Comparison of ENCODE assay signal across 8 cellular contexts in the genomic region with DNA sequence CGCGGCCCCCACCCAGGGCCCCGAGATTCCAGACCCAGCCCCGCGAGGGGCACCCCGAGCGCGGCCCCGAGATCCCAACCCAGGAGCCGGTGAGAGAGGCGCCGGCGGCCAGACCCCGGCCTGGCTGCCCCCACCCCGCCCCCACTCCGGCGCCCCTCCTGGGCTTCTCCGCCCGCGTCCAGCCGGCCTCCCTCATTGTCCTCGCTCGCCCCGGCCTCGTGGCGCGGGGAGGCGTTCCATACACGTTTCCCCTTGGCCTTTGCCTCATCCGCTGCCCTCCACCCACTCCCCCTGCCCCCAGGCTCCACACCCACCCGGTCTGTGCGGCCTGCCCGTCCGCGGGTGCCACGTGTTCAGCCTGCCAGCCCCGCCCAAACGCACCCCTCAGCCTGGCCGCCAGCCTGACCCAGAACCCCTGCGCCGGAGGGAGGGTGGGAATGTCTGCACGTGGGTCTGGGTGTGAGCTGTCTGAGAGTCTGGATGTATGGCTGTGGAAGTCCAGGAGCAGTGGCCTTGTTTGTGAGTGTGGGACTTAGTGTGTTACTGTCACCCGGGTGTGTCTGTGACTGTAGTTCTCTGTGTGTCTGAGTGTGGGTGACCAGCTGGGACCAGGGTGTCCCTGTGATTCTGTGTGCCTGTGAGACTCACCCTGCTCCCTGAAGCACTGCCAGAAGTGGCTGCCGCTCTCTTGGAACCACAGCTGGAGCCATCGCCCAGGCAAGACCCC.
DNase-seq lines count a peak whose midpoint lies in the region; ATAC-seq and TF ChIP-seq lines count a peak whose summit lies in the region.

No MANE protein-coding gene starts in this region.

- no peaks in the 10 kb centered on the region for H3K9me3 ChIP-seq in OCI-LY3 (ENCODE audit: insufficient read depth, low read length)

- no peak for TF ChIP-seq CTCF in GM12875 (IDR thresholded peaks at IDR 0.05; ENCODE audit: borderline replicate concordance, insufficient read depth, low read depth, low read length)
- no peak for TF ChIP-seq CTCF in OCI-LY3 (IDR thresholded peaks at IDR 0.05; ENCODE audit: low read depth, low read length)
- no peak for TF ChIP-seq CTCF in astrocyte of the spinal cord (IDR thresholded peaks at IDR 0.05; ENCODE audit: low read depth, low read length)

- no peak for ATAC-seq in HG03139 (IDR thresholded peaks at IDR 0.05; ENCODE audit: unreplicated experiment)
- ATAC-seq in HG02571 (IDR thresholded peaks at IDR 0.05; ENCODE audit: unreplicated experiment), result no peak

- peak overlapping the region; percentile 80 for H3K4me2 ChIP-seq in OCI-LY3 (ENCODE audit: low read length)

- H4K20me1 ChIP-seq in OCI-LY3 (ENCODE audit: insufficient read depth, low read length), result peaks cover 4% of the 10 kb centered on the region; the same call in 1 of the 2 replicates

- H3K36me3 ChIP-seq in ACC112 (ENCODE audit: insufficient read depth, low read length) (peaks cover 11% of the 10 kb centered on the region; the same call in 1 of the 2 replicates), OCI-LY3 (replicated peaks; ENCODE audit: low read depth, low read length) (peaks cover 20% of the 10 kb centered on the region)

- H3K79me2 ChIP-seq in ACC112 (ENCODE audit: control insufficient read depth, insufficient read depth, low read length, unreplicated experiment) (peaks cover 64% of the 10 kb centered on the region), OCI-LY3 (ENCODE audit: low read length) (peaks cover 79% of the 10 kb centered on the region)

- H3K9ac ChIP-seq in OCI-LY3 (ENCODE audit: low read length), result peak overlapping the region; percentile 84

- H3K4me3 ChIP-seq in ACC112 (ENCODE audit: low read depth, low read length), result peak overlapping the region; percentile 78
- peak overlapping the region; percentile 73 for H3K4me3 ChIP-seq in GM12875 (ENCODE audit: low read depth, low read length)
- H3K4me3 ChIP-seq in OCI-LY3 (ENCODE audit: low read length), result peak overlapping the region; percentile 96
- H3K4me3 ChIP-seq in astrocyte of the spinal cord (ENCODE audit: low read depth, low read length), result peak overlapping the region; percentile 59

- H2AFZ ChIP-seq in ACC112 (ENCODE audit: low read length, unreplicated experiment) (peak overlapping the region; percentile 22), OCI-LY3 (ENCODE audit: low read depth, low read length) (no peak overlapping the region)

- DNase-seq in astrocyte of the spinal cord (ENCODE audit: low read depth, low spot score) (peak; percentile 40), iPS-NIHi11 (ENCODE audit: low spot score) (peak; percentile 73)
- DNase-seq in stimulated activated CD4-positive, alpha-beta T cell treated with anti-CD3 and anti-CD28 coated beads, Interleukin-15, amount 100 ng/mL, for 24 hours, result peak; percentile 69

- H3K4me1 ChIP-seq in ACC112 (ENCODE audit: control insufficient read depth, insufficient read depth, low read length, unreplicated experiment), result peaks cover 38% of the 10 kb centered on the region
- H3K4me1 ChIP-seq in OCI-LY3 (ENCODE audit: low read length), result peaks cover 25% of the 10 kb centered on the region

- in situ Hi-C loops in astrocyte of the spinal cord (cut with HindIII; ENCODE audit: low sequenced_read_pairs), result no loop called here

- no peaks in the 10 kb centered on the region for H3K27me3 ChIP-seq in ACC112 (ENCODE audit: insufficient read depth, low read length)
- no peaks in the 10 kb centered on the region for H3K27me3 ChIP-seq in OCI-LY3 (ENCODE audit: low read depth, low read length)

- peak overlapping the region; percentile 47 for H3K27ac ChIP-seq in ACC112 (ENCODE audit: low read depth, low read length)
- peak overlapping the region; percentile 30 for H3K27ac ChIP-seq in OCI-LY3 (ENCODE audit: low read length)
